20 cellular contexts compared by ENCODE assay signal in the genomic region with DNA sequence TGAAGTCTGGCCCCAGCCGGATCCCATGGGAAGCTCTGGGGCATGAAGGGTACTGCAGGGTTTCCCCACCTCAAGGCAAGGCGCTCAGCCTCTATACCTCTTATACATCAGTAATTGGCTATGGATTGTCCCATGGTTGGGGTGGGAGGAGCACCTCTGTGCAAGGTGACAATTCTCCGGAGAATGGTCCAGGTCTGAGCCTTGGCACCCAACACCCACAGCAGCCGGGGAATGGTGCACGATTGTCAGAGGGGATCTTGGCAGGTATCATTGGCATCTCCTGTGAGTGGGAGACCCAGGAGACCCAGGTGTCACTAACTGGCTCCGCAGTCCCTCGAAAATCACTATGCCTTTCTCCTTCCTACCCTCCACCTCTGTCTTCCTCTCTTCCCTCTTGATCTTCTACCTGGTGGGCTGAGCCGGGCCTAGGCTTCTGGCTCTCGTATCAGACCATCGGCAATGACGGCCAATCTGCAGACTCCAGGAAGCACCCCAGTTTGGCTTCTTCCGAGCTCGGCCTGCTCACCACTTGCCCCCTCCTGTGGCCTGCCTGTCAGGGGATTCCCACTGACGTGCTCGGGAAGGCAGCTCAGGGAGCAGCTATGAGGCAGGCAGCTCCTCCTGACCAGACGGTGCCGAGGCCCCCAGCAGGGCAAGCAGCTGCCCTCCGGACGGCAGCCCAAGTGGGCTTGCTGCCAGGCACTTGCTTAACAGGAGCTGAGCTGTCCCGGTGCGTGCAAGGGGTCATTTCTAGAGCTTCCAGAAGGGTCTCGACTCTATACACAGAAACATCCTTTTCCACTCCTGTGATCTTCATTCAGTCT. TPM values are rescaled to one million over a fixed set of nuclear protein-coding genes. Genes with fewer than 3 reads are reported as not detected.
DNase-seq lines count a peak whose midpoint lies in the region; ATAC-seq and TF ChIP-seq lines count a peak whose summit lies in the region.
"Had no signal": no experiment of that assay in that cellular context is flagged by ENCODE, and none has a peak within 500 bp of the region (broad histone marks: within the 10 kb centered on the region; RNA-seq: fewer than 3 reads in every experiment).

No MANE protein-coding gene starts in this region.

- H3K27me3 ChIP-seq in esophagus squamous epithelium: peaks cover 0 to 4% (median 0%) of the 10 kb centered on the region in 4 donors

- no peak overlapping the region for H3K4me3 ChIP-seq in esophagus squamous epithelium

- POLR2A ChIA-PET in activated CD8-positive, alpha-beta T cell treated with anti-CD3 and anti-CD28 coated beads, Interleukin-2, amount 10 ng/mL, durations not matched to agents 7 days and 5 days (lab: Charles Lee): no interaction called here
- POLR2A ChIA-PET in activated CD8-positive, alpha-beta T cell treated with anti-CD3 and anti-CD28 coated beads for 36 hours (lab: Charles Lee): no interaction called here

- no peaks in the 10 kb centered on the region for H3K4me1 Mint-ChIP-seq in activated CD8-positive, alpha-beta T cell treated with anti-CD3 and anti-CD28 coated beads, Interleukin-2, amount 10 ng/mL, durations not matched to agents 7 days and 5 days (ENCODE audit: low read depth)
- no peaks in the 10 kb centered on the region for H3K4me1 Mint-ChIP-seq in activated CD8-positive, alpha-beta T cell treated with anti-CD3 and anti-CD28 coated beads for 36 hours (ENCODE audit: low read depth)
- H3K4me1 Mint-ChIP-seq in osteocyte (ENCODE audit: unreplicated experiment): no peaks in the 10 kb centered on the region

- peak; percentile 10 for DNase-seq in activated CD8-positive, alpha-beta T cell treated with anti-CD3 and anti-CD28 coated beads, Interleukin-2, amount 10 ng/mL, durations not matched to agents 7 days and 5 days
- no peak for DNase-seq in activated CD8-positive, alpha-beta T cell treated with anti-CD3 and anti-CD28 coated beads for 36 hours
- peak; percentile 87 for DNase-seq in G401 (ENCODE audit: low spot score)
- DNase-seq in cerebellum (ENCODE audit: low spot score): peak; percentile 88
- peak; percentile 80 for DNase-seq in osteocyte (ENCODE audit: extremely low spot score, unreplicated experiment)
- no peak for DNase-seq in esophagus squamous epithelium (lab: John Stamatoyannopoulos, UW)
- DNase-seq: DMS53; GDM1; KBM-7; NCI-H1105 treated with DMSO at 0.1 percent for 48 hours; NCI-H146; NCI-H2029; NCI-H446; NCI-H526; NCI-H82; NK-92 treated with Interleukin-12 subunit alpha and Interleukin-12 subunit beta, amount 100 ng/mL, for 24 hours; PC-3; SK-N-SH had no signal

- WGBS in esophagus squamous epithelium, 2 donors: 72 to 90% methylated on average over 12 to 13 of the region's 22 CpGs

- intact Hi-C loops in activated CD8-positive, alpha-beta T cell treated with anti-CD3 and anti-CD28 coated beads for 36 hours (cut with micrococcal nuclease): no loop called here
- intact Hi-C loops in esophagus squamous epithelium (cut with DNase I): no loop called here

- peaks cover 0 to 5% (median 0%) of the 10 kb centered on the region in 3 donors for H3K4me1 ChIP-seq in esophagus squamous epithelium

- TF ChIP-seq POLR2A in esophagus squamous epithelium (IDR thresholded peaks at IDR 0.05): no peak

- no peak overlapping the region for H3K4me3 Mint-ChIP-seq in activated CD8-positive, alpha-beta T cell treated with anti-CD3 and anti-CD28 coated beads, Interleukin-2, amount 10 ng/mL, durations not matched to agents 7 days and 5 days
- H3K4me3 Mint-ChIP-seq in activated CD8-positive, alpha-beta T cell treated with anti-CD3 and anti-CD28 coated beads for 36 hours: no peak overlapping the region
- no peak overlapping the region for H3K4me3 Mint-ChIP-seq in osteocyte (ENCODE audit: unreplicated experiment)

- no peak for TF ChIP-seq CTCF in activated CD8-positive, alpha-beta T cell treated with anti-CD3 and anti-CD28 coated beads for 36 hours (IDR thresholded peaks at IDR 0.05)
- TF ChIP-seq CTCF in osteocyte (IDR thresholded peaks at IDR 0.05) (no peak), esophagus squamous epithelium (IDR thresholded peaks at IDR 0.05) (no peak)

- no peak for ATAC-seq in activated CD8-positive, alpha-beta T cell treated with anti-CD3 and anti-CD28 coated beads, Interleukin-2, amount 10 ng/mL, durations not matched to agents 7 days and 5 days
- ATAC-seq in activated CD8-positive, alpha-beta T cell treated with anti-CD3 and anti-CD28 coated beads for 36 hours: no peak
- ATAC-seq in HG03521 (IDR thresholded peaks at IDR 0.05; ENCODE audit: unreplicated experiment): no peak
- ATAC-seq: HCT116, PC-3 had no signal

- H3K36me3 Mint-ChIP-seq in activated CD8-positive, alpha-beta T cell treated with anti-CD3 and anti-CD28 coated beads, Interleukin-2, amount 10 ng/mL, durations not matched to agents 7 days and 5 days (ENCODE audit: low read depth): no peaks in the 10 kb centered on the region
- H3K36me3 Mint-ChIP-seq in activated CD8-positive, alpha-beta T cell treated with anti-CD3 and anti-CD28 coated beads for 36 hours (ENCODE audit: low read depth): no peaks in the 10 kb centered on the region
- H3K36me3 Mint-ChIP-seq in osteocyte (ENCODE audit: unreplicated experiment): no peaks in the 10 kb centered on the region

- no peaks in the 10 kb centered on the region for H3K36me3 ChIP-seq in esophagus squamous epithelium

- H3K27me3 Mint-ChIP-seq in activated CD8-positive, alpha-beta T cell treated with anti-CD3 and anti-CD28 coated beads, Interleukin-2, amount 10 ng/mL, durations not matched to agents 7 days and 5 days (ENCODE audit: low read depth): peaks cover 7% of the 10 kb centered on the region
- H3K27me3 Mint-ChIP-seq in activated CD8-positive, alpha-beta T cell treated with anti-CD3 and anti-CD28 coated beads for 36 hours: no peaks in the 10 kb centered on the region
- no peaks in the 10 kb centered on the region for H3K27me3 Mint-ChIP-seq in osteocyte (ENCODE audit: unreplicated experiment)

- H3K27ac Mint-ChIP-seq in activated CD8-positive, alpha-beta T cell treated with anti-CD3 and anti-CD28 coated beads, Interleukin-2, amount 10 ng/mL, durations not matched to agents 7 days and 5 days: no peak overlapping the region
- no peak overlapping the region for H3K27ac Mint-ChIP-seq in activated CD8-positive, alpha-beta T cell treated with anti-CD3 and anti-CD28 coated beads for 36 hours
- H3K27ac Mint-ChIP-seq in osteocyte (ENCODE audit: unreplicated experiment): no peak overlapping the region

- no peak overlapping the region for H3K27ac ChIP-seq in esophagus squamous epithelium

- in situ Hi-C loops in G401 (cut with HindIII; ENCODE audit: low sequenced_read_pairs): no loop called here

- no peaks in the 10 kb centered on the region for H3K9me3 Mint-ChIP-seq in activated CD8-positive, alpha-beta T cell treated with anti-CD3 and anti-CD28 coated beads, Interleukin-2, amount 10 ng/mL, durations not matched to agents 7 days and 5 days (ENCODE audit: insufficient read depth)
- H3K9me3 Mint-ChIP-seq in activated CD8-positive, alpha-beta T cell treated with anti-CD3 and anti-CD28 coated beads for 36 hours: no peaks in the 10 kb centered on the region
- no peaks in the 10 kb centered on the region for H3K9me3 Mint-ChIP-seq in osteocyte (ENCODE audit: unreplicated experiment)

- CTCF ChIA-PET in activated CD8-positive, alpha-beta T cell treated with anti-CD3 and anti-CD28 coated beads, Interleukin-2, amount 10 ng/mL, durations not matched to agents 7 days and 5 days (lab: Charles Lee): no interaction called here
- CTCF ChIA-PET in activated CD8-positive, alpha-beta T cell treated with anti-CD3 and anti-CD28 coated beads for 36 hours (lab: Charles Lee): interaction anchor here (1.8 to 2.5 kb wide), 2 partner anchors 10 to 19 kb away, joined by 6 to 14 read pairs; partner anchors contain the start of gene CALB2

- no peaks in the 10 kb centered on the region for H3K9me3 ChIP-seq in esophagus squamous epithelium
- H3K9me3 ChIP-seq: SK-N-SH had no signal

RNA-seq across cellular contexts. Expression of gene CALB2, which starts 10.0 kb away (rescaled TPM):
- total RNA-seq in activated CD8-positive, alpha-beta T cell treated with anti-CD3 and anti-CD28 coated beads, Interleukin-2, amount 10 ng/mL, durations not matched to agents 7 days and 5 days: not detected
- not detected for total RNA-seq in activated CD8-positive, alpha-beta T cell treated with anti-CD3 and anti-CD28 coated beads for 36 hours
- total RNA-seq in G401 (2014; rRNA removed; shearing (Covaris generic)): 0.14 TPM in 1 of 2 replicates, not detected in the other
- total RNA-seq in cerebellum: 8.3 TPM
- total RNA-seq in osteocyte: not detected in 2 replicates
- total RNA-seq in esophagus squamous epithelium: 1 to 10 TPM in 3 of 4 donors, under 1 TPM in 1; 0.35 to 3.8 (median 2.4) TPM

RNA-seq across cellular contexts. Expression of gene CMTR2, which starts 59.3 kb away (rescaled TPM):
- 10 to 100 TPM; 15.8 to 18.5 TPM for total RNA-seq in activated CD8-positive, alpha-beta T cell treated with anti-CD3 and anti-CD28 coated beads, Interleukin-2, amount 10 ng/mL, durations not matched to agents 7 days and 5 days
- 10 to 100 TPM; 16.6 to 19.3 TPM for total RNA-seq in activated CD8-positive, alpha-beta T cell treated with anti-CD3 and anti-CD28 coated beads for 36 hours
- 16.1 and 18.0 TPM in 2 replicates for total RNA-seq in G401 (2014; rRNA removed; shearing (Covaris generic))
- total RNA-seq in cerebellum (37.2 TPM), osteocyte (19.1 and 22.8 TPM in 2 replicates), esophagus squamous epithelium (10 to 100 TPM; 18.1 to 39.4 (median 29.3) TPM)

Comparison
In these comparisons a context has a peak if more than half of its experiments do, and no peak if none do; other contexts are left out.
1. DNase-seq: peak in activated CD8-positive, alpha-beta T cell treated with anti-CD3 and anti-CD28 coated beads, Interleukin-2, amount 10 ng/mL, durations not matched to agents 7 days and 5 days (single experiment), G401 (single experiment), cerebellum (single experiment) and osteocyte (single experiment); none in activated CD8-positive, alpha-beta T cell treated with anti-CD3 and anti-CD28 coated beads for 36 hours (single experiment) and esophagus squamous epithelium (single experiment).